Comparison of ENCODE assay signal across 10 cellular contexts in genomic region chr22:36228848-36229421, GRCh38. TPM values are rescaled to one million over a fixed set of nuclear protein-coding genes. Genes with fewer than 3 reads are reported as not detected.
A peak's percentile ranks its signal among the peaks of the same experiment; 100 is the strongest.
DNase-seq lines count a peak whose midpoint lies in the region; ATAC-seq and TF ChIP-seq lines count a peak whose summit lies in the region.
"Not testable (repeated sequence)": the region's sequence is repeated elsewhere in the genome, so short reads cannot be mapped to it uniquely, and the experiment has no call there.
"Had no signal": no experiment of that assay in that cellular context is flagged by ENCODE, and none has a peak within 500 bp of the region (broad histone marks: within the 10 kb centered on the region; RNA-seq: fewer than 3 reads in every experiment).

No MANE protein-coding gene starts in this region.

- peaks cover 58% of the 10 kb centered on the region for H3K36me3 Mint-ChIP-seq in CD4-positive, CD25-positive, alpha-beta regulatory T cell
- peaks cover 71% of the 10 kb centered on the region for H3K36me3 Mint-ChIP-seq in activated CD8-positive, alpha-beta T cell treated with anti-CD3 and anti-CD28 coated beads, Interleukin-2, amount 10 ng/mL, durations not matched to agents 7 days and 5 days (ENCODE audit: low read depth)
- H3K36me3 Mint-ChIP-seq in activated T-helper 17 cell treated with anti-CD3 and anti-CD28 coated beads, Interleukin-2, amount 50 U/mL, for 72 hours (ENCODE audit: low read depth) = peaks cover 92% of the 10 kb centered on the region
- H3K36me3 Mint-ChIP-seq in chondrocyte (ENCODE audit: low read depth) = peaks cover 52% of the 10 kb centered on the region

- H3K14ac ChIP-seq in trophoblast cell (ENCODE audit: low read length) = peak overlapping the region; percentile 4

- H3K27ac Mint-ChIP-seq in CD4-positive, CD25-positive, alpha-beta regulatory T cell = peak overlapping the region in 2 of 3 donors; percentile 55 to 73
- peak overlapping the region; percentile 50 for H3K27ac Mint-ChIP-seq in activated CD8-positive, alpha-beta T cell treated with anti-CD3 and anti-CD28 coated beads, Interleukin-2, amount 10 ng/mL, durations not matched to agents 7 days and 5 days
- peak overlapping the region; percentile 5 for H3K27ac Mint-ChIP-seq in activated T-helper 17 cell treated with anti-CD3 and anti-CD28 coated beads, Interleukin-2, amount 50 U/mL, for 72 hours
- H3K27ac Mint-ChIP-seq in chondrocyte (ENCODE audit: unreplicated experiment) = peak overlapping the region; percentile 41

- TF ChIP-seq CTCF in chondrocyte (IDR thresholded peaks at IDR 0.05) = not testable (repeated sequence)

- H3K36me3 ChIP-seq in CD4-positive, CD25-positive, alpha-beta regulatory T cell (ENCODE audit: control insufficient read depth, insufficient read depth, low read length) = peaks cover 63% of the 10 kb centered on the region
- not testable (repeated sequence) for H3K36me3 ChIP-seq in mesendoderm (ENCODE audit: control insufficient read depth, insufficient read depth, low read length)
- peaks cover 5 to 14% of the 10 kb centered on the region in 2 experiments for H3K36me3 ChIP-seq in trophoblast cell (ENCODE audit: control insufficient read depth in 1 of 2, insufficient read depth in 2 of 2, low read length in 2 of 2)

- H2BK15ac ChIP-seq in mesendoderm (replicated peaks; ENCODE audit: low read depth) = not testable (repeated sequence)

- H3K23ac ChIP-seq in mesendoderm (ENCODE audit: low read length); trophoblast cell (ENCODE audit: low read length): not testable (repeated sequence)

- H2BK120ac ChIP-seq in mesendoderm (ENCODE audit: low read depth, low read length) = not testable (repeated sequence)
- H2BK120ac ChIP-seq in trophoblast cell (ENCODE audit: insufficient read depth, low read length, poor library complexity) = peak overlapping the region; percentile 3

- H3K4ac ChIP-seq in mesendoderm (ENCODE audit: low read depth, low read length); trophoblast cell (ENCODE audit: low read depth, low read length): not testable (repeated sequence)

- not testable (repeated sequence) for H3K56ac ChIP-seq in mesendoderm (ENCODE audit: low read length)

- not testable (repeated sequence) for H4K12ac ChIP-seq in trophoblast cell (ENCODE audit: low read depth, low read length)

- no CpG with 5 or more reads among the region's 7 CpGs for WGBS in mesendoderm (ENCODE audit: extremely low coverage, insufficient coverage, low lambda C conversion rate)
- no CpG with 5 or more reads among the region's 7 CpGs for WGBS in trophoblast cell (ENCODE audit: extremely low coverage, insufficient coverage, insufficient read length)

- H3K9ac ChIP-seq in mesendoderm (ENCODE audit: low read length); trophoblast cell (ENCODE audit: low read length): not testable (repeated sequence)

- not testable (repeated sequence) for H4K8ac ChIP-seq in mesendoderm (ENCODE audit: low read depth, low read length); trophoblast cell (ENCODE audit: low read depth, low read length)

- DNase-seq in CD4-positive, CD25-positive, alpha-beta regulatory T cell; activated CD8-positive, alpha-beta T cell treated with anti-CD3 and anti-CD28 coated beads, Interleukin-2, amount 10 ng/mL, durations not matched to agents 7 days and 5 days; chondrocyte (ENCODE audit: low spot score); trophoblast cell: not testable (repeated sequence)
- DNase-seq in mesendoderm = peak; percentile 39
- DNase-seq in ureter (ENCODE audit: low spot score) = peak; percentile 41

- not testable (repeated sequence) for H3K4me3 Mint-ChIP-seq in CD4-positive, CD25-positive, alpha-beta regulatory T cell; activated CD8-positive, alpha-beta T cell treated with anti-CD3 and anti-CD28 coated beads, Interleukin-2, amount 10 ng/mL, durations not matched to agents 7 days and 5 days; activated T-helper 17 cell treated with anti-CD3 and anti-CD28 coated beads, Interleukin-2, amount 50 U/mL, for 72 hours; chondrocyte (ENCODE audit: unreplicated experiment)

- not testable (repeated sequence) for H3K79me1 ChIP-seq in mesendoderm (ENCODE audit: low read length); trophoblast cell (ENCODE audit: low read length)

- not testable (repeated sequence) for H4K91ac ChIP-seq in trophoblast cell (ENCODE audit: low read depth, low read length)

- ATAC-seq in CD4-positive, CD25-positive, alpha-beta regulatory T cell (ENCODE audit: low read depth in 2 of 2); activated CD8-positive, alpha-beta T cell treated with anti-CD3 and anti-CD28 coated beads, Interleukin-2, amount 10 ng/mL, durations not matched to agents 7 days and 5 days; activated T-helper 17 cell treated with anti-CD3 and anti-CD28 coated beads, Interleukin-2, amount 50 U/mL, for 72 hours (replicated peaks): not testable (repeated sequence)

- H2AFZ ChIP-seq in trophoblast cell (ENCODE audit: insufficient read depth, low read length, poor library complexity) = not testable (repeated sequence)

- not testable (repeated sequence) for H3K4me2 ChIP-seq in mesendoderm (ENCODE audit: low read length)
- peak overlapping the region; percentile 30 for H3K4me2 ChIP-seq in trophoblast cell (ENCODE audit: low read length)

- H3K4me3 ChIP-seq in CD4-positive, CD25-positive, alpha-beta regulatory T cell (ENCODE audit: low read depth, low read length); mesendoderm (ENCODE audit: low read length); trophoblast cell (ENCODE audit: low read depth, low read length): not testable (repeated sequence)

- H2BK5ac ChIP-seq in mesendoderm (ENCODE audit: low read length); trophoblast cell (ENCODE audit: low read depth, low read length, poor library complexity): not testable (repeated sequence)

- H3K4me1 Mint-ChIP-seq in CD4-positive, CD25-positive, alpha-beta regulatory T cell = peaks cover 0 to 14% (median 7%) of the 10 kb centered on the region in 4 donors
- peaks cover 29% of the 10 kb centered on the region for H3K4me1 Mint-ChIP-seq in activated CD8-positive, alpha-beta T cell treated with anti-CD3 and anti-CD28 coated beads, Interleukin-2, amount 10 ng/mL, durations not matched to agents 7 days and 5 days (ENCODE audit: low read depth)
- not testable (repeated sequence) for H3K4me1 Mint-ChIP-seq in activated T-helper 17 cell treated with anti-CD3 and anti-CD28 coated beads, Interleukin-2, amount 50 U/mL, for 72 hours; chondrocyte (ENCODE audit: low read depth)

- not testable (repeated sequence) for H3K27me3 ChIP-seq in CD4-positive, CD25-positive, alpha-beta regulatory T cell (ENCODE audit: control insufficient read depth, insufficient read depth, low read length); mesendoderm (ENCODE audit: insufficient read depth, low read length, poor library complexity); trophoblast cell (ENCODE audit: insufficient read depth, low read length)

- H3K9me3 ChIP-seq in CD4-positive, CD25-positive, alpha-beta regulatory T cell (ENCODE audit: control insufficient read depth in 2 of 2, low read length in 2 of 2); trophoblast cell (ENCODE audit: insufficient read depth, low read depth, low read length): not testable (repeated sequence)

- H3K4me1 ChIP-seq in CD4-positive, CD25-positive, alpha-beta regulatory T cell (ENCODE audit: control insufficient read depth, insufficient read depth, low read length, poor library complexity, severe bottlenecking); mesendoderm (ENCODE audit: control insufficient read depth, low read depth, low read length); trophoblast cell (ENCODE audit: control insufficient read depth in 1 of 2, insufficient read depth in 2 of 2, low read length in 2 of 2): not testable (repeated sequence)

- peak overlapping the region; percentile 3 for H2BK12ac ChIP-seq in trophoblast cell (ENCODE audit: low read length)

- CTCF ChIA-PET in activated CD8-positive, alpha-beta T cell treated with anti-CD3 and anti-CD28 coated beads, Interleukin-2, amount 10 ng/mL, durations not matched to agents 7 days and 5 days (lab: Charles Lee) = interaction anchor here (2.3 kb wide), 1 partner anchor 11 kb away, joined by 8 read pairs; the partner anchor contains the start of gene APOL2

- H2AK5ac ChIP-seq in mesendoderm (ENCODE audit: low read length); trophoblast cell (ENCODE audit: low read length): not testable (repeated sequence)

- H3K27me3 Mint-ChIP-seq in CD4-positive, CD25-positive, alpha-beta regulatory T cell; activated CD8-positive, alpha-beta T cell treated with anti-CD3 and anti-CD28 coated beads, Interleukin-2, amount 10 ng/mL, durations not matched to agents 7 days and 5 days (ENCODE audit: low read depth); activated T-helper 17 cell treated with anti-CD3 and anti-CD28 coated beads, Interleukin-2, amount 50 U/mL, for 72 hours; chondrocyte (ENCODE audit: low read depth): not testable (repeated sequence)

- H3K18ac ChIP-seq in mesendoderm (ENCODE audit: low read length) = not testable (repeated sequence)
- H3K18ac ChIP-seq in trophoblast cell (ENCODE audit: low read length) = peak overlapping the region; percentile 57

- not testable (repeated sequence) for H3K9me3 Mint-ChIP-seq in CD4-positive, CD25-positive, alpha-beta regulatory T cell; activated CD8-positive, alpha-beta T cell treated with anti-CD3 and anti-CD28 coated beads, Interleukin-2, amount 10 ng/mL, durations not matched to agents 7 days and 5 days (ENCODE audit: insufficient read depth); activated T-helper 17 cell treated with anti-CD3 and anti-CD28 coated beads, Interleukin-2, amount 50 U/mL, for 72 hours; chondrocyte (ENCODE audit: low read depth)

- H3K79me2 ChIP-seq in mesendoderm (ENCODE audit: control insufficient read depth, insufficient read depth, low read length); trophoblast cell (ENCODE audit: control insufficient read depth, insufficient read depth, low read length, poor library complexity): not testable (repeated sequence)

- not testable (repeated sequence) for H4K5ac ChIP-seq in mesendoderm (ENCODE audit: low read length)

- POLR2A ChIA-PET in activated CD8-positive, alpha-beta T cell treated with anti-CD3 and anti-CD28 coated beads, Interleukin-2, amount 10 ng/mL, durations not matched to agents 7 days and 5 days (lab: Charles Lee) = not testable (repeated sequence)

- H3K27ac ChIP-seq in CD4-positive, CD25-positive, alpha-beta regulatory T cell (ENCODE audit: insufficient read depth, low read length, poor library complexity, severe bottlenecking); mesendoderm (ENCODE audit: low read depth, low read length): not testable (repeated sequence)
- H3K27ac ChIP-seq in trophoblast cell (ENCODE audit: low read depth, low read length) = peak overlapping the region; percentile 0

RNA-seq across cellular contexts. Expression of gene APOL2, which starts 10.4 kb away (rescaled TPM):
- total RNA-seq in CD4-positive, CD25-positive, alpha-beta regulatory T cell = 69.7 TPM
- polyA plus RNA-seq in CD4-positive, CD25-positive, alpha-beta regulatory T cell = 10 to 100 TPM; 18.8 to 28.6 (median 22.0) TPM
- total RNA-seq in activated CD8-positive, alpha-beta T cell treated with anti-CD3 and anti-CD28 coated beads, Interleukin-2, amount 10 ng/mL, durations not matched to agents 7 days and 5 days = 10 to 100 TPM; 62.4 TPM
- 100 to 1,000 TPM; 105 to 116 TPM for total RNA-seq in activated T-helper 17 cell treated with anti-CD3 and anti-CD28 coated beads, Interleukin-2, amount 50 U/mL, for 72 hours
- total RNA-seq in chondrocyte = 58.7 to 84.1 TPM (median 83.8 TPM) in 3 replicates
- 3.8 TPM for polyA plus RNA-seq in mesendoderm (2013, experiment 1 of 2)
- polyA plus RNA-seq in mesendoderm (2013, experiment 2 of 2) = 4.1 TPM
- polyA plus RNA-seq in trophoblast cell (2013) = 5.7 and 6.0 TPM in 2 replicates
- total RNA-seq in ureter = 52.7 TPM

RNA-seq across cellular contexts. Expression of gene APOL1, which starts 24.0 kb away (rescaled TPM):
- total RNA-seq in CD4-positive, CD25-positive, alpha-beta regulatory T cell = 16.8 TPM
- polyA plus RNA-seq in CD4-positive, CD25-positive, alpha-beta regulatory T cell = 1 to 10 TPM; 6.3 to 8.4 (median 7.2) TPM
- 10 to 100 TPM; 37.4 to 38.2 TPM for total RNA-seq in activated CD8-positive, alpha-beta T cell treated with anti-CD3 and anti-CD28 coated beads, Interleukin-2, amount 10 ng/mL, durations not matched to agents 7 days and 5 days
- 10 to 100 TPM; 52.8 to 89.4 TPM for total RNA-seq in activated T-helper 17 cell treated with anti-CD3 and anti-CD28 coated beads, Interleukin-2, amount 50 U/mL, for 72 hours
- total RNA-seq in chondrocyte (16.7 to 38.4 TPM (median 16.9 TPM) in 3 replicates), ureter (115 TPM)
- polyA plus RNA-seq in mesendoderm (2013, experiment 1 of 2) = not detected
- not detected for polyA plus RNA-seq in mesendoderm (2013, experiment 2 of 2)
- 0.03 and 0.04 TPM in 2 replicates for polyA plus RNA-seq in trophoblast cell (2013)
- total RNA-seq: H9 had no signal

RNA-seq across cellular contexts. Expression of gene APOL4, which starts 27.3 kb away (rescaled TPM):
- not detected for total RNA-seq in CD4-positive, CD25-positive, alpha-beta regulatory T cell
- not detected for polyA plus RNA-seq in CD4-positive, CD25-positive, alpha-beta regulatory T cell
- 1 to 10 TPM; 6.9 to 8.5 TPM for total RNA-seq in activated CD8-positive, alpha-beta T cell treated with anti-CD3 and anti-CD28 coated beads, Interleukin-2, amount 10 ng/mL, durations not matched to agents 7 days and 5 days
- total RNA-seq in activated T-helper 17 cell treated with anti-CD3 and anti-CD28 coated beads, Interleukin-2, amount 50 U/mL, for 72 hours = 1 to 10 TPM in 1 of 2 donors, under 1 TPM in 1; 0.56 to 1.2 TPM
- total RNA-seq in chondrocyte (0.12 TPM in 1 of 3 replicates, not detected in the others), ureter (34.4 TPM)
- polyA plus RNA-seq in mesendoderm (2013, experiment 1 of 2) = 0.01 TPM
- polyA plus RNA-seq in mesendoderm (2013, experiment 2 of 2) = 0.01 TPM
- 0.39 and 0.45 TPM in 2 replicates for polyA plus RNA-seq in trophoblast cell (2013)
- total RNA-seq: Caco-2, H9 had no signal
- polyA plus RNA-seq: CD8-positive, alpha-beta memory T cell had no signal

Comparison
In these comparisons a context has a peak if more than half of its experiments do, and no peak if none do; other contexts are left out.
1. H3K27ac Mint-ChIP-seq: peak in every context shown above with its lines; median percentile 64 in CD4-positive, CD25-positive, alpha-beta regulatory T cell; 50 in activated CD8-positive, alpha-beta T cell treated with anti-CD3 and anti-CD28 coated beads, Interleukin-2, amount 10 ng/mL, durations not matched to agents 7 days and 5 days; 41 in chondrocyte; 5 in activated T-helper 17 cell treated with anti-CD3 and anti-CD28 coated beads, Interleukin-2, amount 50 U/mL, for 72 hours.